In the genomic region with DNA sequence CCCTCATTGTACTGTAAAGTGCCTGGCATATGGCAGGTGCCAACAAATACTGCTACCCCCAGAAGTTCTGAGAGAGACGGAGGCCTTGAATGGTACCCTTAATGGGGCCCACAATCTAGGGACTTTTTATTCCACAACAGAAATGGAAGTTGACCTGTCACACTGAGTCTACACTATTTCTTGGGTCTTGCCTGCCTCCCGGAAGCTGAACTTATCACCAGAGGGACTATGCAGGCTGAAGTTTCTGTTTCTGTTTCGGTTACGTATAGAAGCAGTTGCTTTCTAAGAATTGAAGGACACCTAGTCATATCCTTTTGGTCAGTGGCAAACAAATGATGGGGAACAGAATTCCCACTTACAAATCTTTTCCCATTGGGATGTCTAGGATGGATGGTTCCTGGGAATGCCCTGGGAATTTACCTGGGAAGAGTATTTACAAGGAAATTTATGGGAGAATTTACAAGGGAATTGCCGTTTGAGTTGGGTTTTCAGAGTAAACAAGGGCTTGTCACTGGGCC, we compare ENCODE assay signal across 2 cellular contexts.
TF ChIP-seq lines count a peak whose summit lies in the region.

No MANE protein-coding gene starts in this region.

TF ChIP-seq in GM23338, 12 proteins besides CTCF, POLR2A, EP300 and RAD21 (continued from another document):
- TF ChIP-seq REST (IDR thresholded peaks at IDR 0.05; ENCODE audit: unreplicated experiment) (no peak), ZNF331 (CRISPR knock-in tag; IDR thresholded peaks at IDR 0.05; ENCODE audit: low read depth) (no peak), NANOG (IDR thresholded peaks at IDR 0.05; ENCODE audit: borderline replicate concordance) (no peak), JUNB (IDR thresholded peaks at IDR 0.05; ENCODE audit: unreplicated experiment) (no peak), CREB1 (CRISPR knock-in tag; IDR thresholded peaks at IDR 0.05; ENCODE audit: low read depth) (no peak)
- TF ChIP-seq, protein P1, sequence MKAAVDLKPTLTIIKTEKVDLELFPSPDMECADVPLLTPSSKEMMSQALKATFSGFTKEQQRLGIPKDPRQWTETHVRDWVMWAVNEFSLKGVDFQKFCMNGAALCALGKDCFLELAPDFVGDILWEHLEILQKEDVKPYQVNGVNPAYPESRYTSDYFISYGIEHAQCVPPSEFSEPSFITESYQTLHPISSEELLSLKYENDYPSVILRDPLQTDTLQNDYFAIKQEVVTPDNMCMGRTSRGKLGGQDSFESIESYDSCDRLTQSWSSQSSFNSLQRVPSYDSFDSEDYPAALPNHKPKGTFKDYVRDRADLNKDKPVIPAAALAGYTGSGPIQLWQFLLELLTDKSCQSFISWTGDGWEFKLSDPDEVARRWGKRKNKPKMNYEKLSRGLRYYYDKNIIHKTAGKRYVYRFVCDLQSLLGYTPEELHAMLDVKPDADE (IDR thresholded peaks at IDR 0.05) = no peak
- TF ChIP-seq, protein P2, sequence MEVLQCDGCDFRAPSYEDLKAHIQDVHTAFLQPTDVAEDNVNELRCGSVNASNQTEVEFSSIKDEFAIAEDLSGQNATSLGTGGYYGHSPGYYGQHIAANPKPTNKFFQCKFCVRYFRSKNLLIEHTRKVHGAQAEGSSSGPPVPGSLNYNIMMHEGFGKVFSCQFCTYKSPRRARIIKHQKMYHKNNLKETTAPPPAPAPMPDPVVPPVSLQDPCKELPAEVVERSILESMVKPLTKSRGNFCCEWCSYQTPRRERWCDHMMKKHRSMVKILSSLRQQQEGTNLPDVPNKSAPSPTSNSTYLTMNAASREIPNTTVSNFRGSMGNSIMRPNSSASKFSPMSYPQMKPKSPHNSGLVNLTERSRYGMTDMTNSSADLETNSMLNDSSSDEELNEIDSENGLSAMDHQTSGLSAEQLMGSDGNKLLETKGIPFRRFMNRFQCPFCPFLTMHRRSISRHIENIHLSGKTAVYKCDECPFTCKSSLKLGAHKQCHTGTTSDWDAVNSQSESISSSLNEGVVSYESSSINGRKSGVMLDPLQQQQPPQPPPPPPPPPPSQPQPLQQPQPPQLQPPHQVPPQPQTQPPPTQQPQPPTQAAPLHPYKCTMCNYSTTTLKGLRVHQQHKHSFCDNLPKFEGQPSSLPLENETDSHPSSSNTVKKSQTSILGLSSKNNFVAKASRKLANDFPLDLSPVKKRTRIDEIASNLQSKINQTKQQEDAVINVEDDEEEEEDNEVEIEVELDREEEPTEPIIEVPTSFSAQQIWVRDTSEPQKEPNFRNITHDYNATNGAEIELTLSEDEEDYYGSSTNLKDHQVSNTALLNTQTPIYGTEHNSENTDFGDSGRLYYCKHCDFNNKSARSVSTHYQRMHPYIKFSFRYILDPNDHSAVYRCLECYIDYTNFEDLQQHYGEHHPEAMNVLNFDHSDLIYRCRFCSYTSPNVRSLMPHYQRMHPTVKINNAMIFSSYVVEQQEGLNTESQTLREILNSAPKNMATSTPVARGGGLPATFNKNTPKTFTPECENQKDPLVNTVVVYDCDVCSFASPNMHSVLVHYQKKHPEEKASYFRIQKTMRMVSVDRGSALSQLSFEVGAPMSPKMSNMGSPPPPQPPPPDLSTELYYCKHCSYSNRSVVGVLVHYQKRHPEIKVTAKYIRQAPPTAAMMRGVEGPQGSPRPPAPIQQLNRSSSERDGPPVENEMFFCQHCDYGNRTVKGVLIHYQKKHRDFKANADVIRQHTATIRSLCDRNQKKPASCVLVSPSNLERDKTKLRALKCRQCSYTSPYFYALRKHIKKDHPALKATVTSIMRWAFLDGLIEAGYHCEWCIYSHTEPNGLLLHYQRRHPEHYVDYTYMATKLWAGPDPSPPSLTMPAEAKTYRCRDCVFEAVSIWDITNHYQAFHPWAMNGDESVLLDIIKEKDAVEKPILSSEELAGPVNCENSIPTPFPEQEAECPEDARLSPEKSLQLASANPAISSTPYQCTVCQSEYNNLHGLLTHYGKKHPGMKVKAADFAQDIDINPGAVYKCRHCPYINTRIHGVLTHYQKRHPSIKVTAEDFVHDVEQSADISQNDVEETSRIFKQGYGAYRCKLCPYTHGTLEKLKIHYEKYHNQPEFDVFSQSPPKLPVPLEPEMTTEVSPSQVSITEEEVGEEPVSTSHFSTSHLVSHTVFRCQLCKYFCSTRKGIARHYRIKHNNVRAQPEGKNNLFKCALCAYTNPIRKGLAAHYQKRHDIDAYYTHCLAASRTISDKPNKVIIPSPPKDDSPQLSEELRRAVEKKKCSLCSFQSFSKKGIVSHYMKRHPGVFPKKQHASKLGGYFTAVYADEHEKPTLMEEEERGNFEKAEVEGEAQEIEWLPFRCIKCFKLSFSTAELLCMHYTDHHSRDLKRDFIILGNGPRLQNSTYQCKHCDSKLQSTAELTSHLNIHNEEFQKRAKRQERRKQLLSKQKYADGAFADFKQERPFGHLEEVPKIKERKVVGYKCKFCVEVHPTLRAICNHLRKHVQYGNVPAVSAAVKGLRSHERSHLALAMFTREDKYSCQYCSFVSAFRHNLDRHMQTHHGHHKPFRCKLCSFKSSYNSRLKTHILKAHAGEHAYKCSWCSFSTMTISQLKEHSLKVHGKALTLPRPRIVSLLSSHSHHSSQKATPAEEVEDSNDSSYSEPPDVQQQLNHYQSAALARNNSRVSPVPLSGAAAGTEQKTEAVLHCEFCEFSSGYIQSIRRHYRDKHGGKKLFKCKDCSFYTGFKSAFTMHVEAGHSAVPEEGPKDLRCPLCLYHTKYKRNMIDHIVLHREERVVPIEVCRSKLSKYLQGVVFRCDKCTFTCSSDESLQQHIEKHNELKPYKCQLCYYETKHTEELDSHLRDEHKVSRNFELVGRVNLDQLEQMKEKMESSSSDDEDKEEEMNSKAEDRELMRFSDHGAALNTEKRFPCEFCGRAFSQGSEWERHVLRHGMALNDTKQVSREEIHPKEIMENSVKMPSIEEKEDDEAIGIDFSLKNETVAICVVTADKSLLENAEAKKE (CRISPR knock-in tag; IDR thresholded peaks at IDR 0.05) = no peak

TF ChIP-seq in SK-N-SH treated with all-trans-retinoic acid at 6 μM for 48 hours, 23 proteins besides CTCF, POLR2A, EP300 and RAD21 (continued from another document):
- TF ChIP-seq TSHZ2 (CRISPR knock-in tag; IDR thresholded peaks at IDR 0.05) (no peak), CSDC2 (CRISPR knock-in tag; IDR thresholded peaks at IDR 0.05) (no peak), ARNTL (CRISPR knock-in tag; IDR thresholded peaks at IDR 0.05; ENCODE audit: borderline replicate concordance, low read depth) (no peak), TOX (CRISPR knock-in tag; IDR thresholded peaks at IDR 0.05; ENCODE audit: borderline replicate concordance) (no peak), PATZ1 (CRISPR knock-in tag; IDR thresholded peaks at IDR 0.05; ENCODE audit: borderline replicate concordance) (no peak), ISL1 (CRISPR knock-in tag; IDR thresholded peaks at IDR 0.05) (no peak)
